ENCODE assay signal across 24 cellular contexts in genomic region chr7:151505433-151505832, GRCh38. TPM values are rescaled to one million over a fixed set of nuclear protein-coding genes. Genes with fewer than 3 reads are reported as not detected.
A peak's percentile ranks its signal among the peaks of the same experiment; 100 is the strongest.
DNase-seq lines count a peak whose midpoint lies in the region; ATAC-seq, FAIRE-seq and TF ChIP-seq lines count a peak whose summit lies in the region.
"Had no signal": no experiment of that assay in that cellular context is flagged by ENCODE, and none has a peak within 500 bp of the region (broad histone marks: within the 10 kb centered on the region; RNA-seq: fewer than 3 reads in every experiment).

No MANE protein-coding gene starts in this region.

- H3K14ac ChIP-seq in H9 (ENCODE audit: insufficient read depth, low read length), result no peak overlapping the region

- no peak for TF ChIP-seq RAD21 in A549 (conservative IDR thresholded peaks at IDR 0.05 in 1 of 2, IDR thresholded peaks at IDR 0.05 in 1 of 2)

- no peak overlapping the region for H3K18ac ChIP-seq in H9 (ENCODE audit: insufficient read length, low read depth, low read length)

- no peak overlapping the region for H2BK120ac ChIP-seq in H9 (ENCODE audit: low read depth, low read length, poor library complexity, severe bottlenecking)

- dilution Hi-C loops in keratinocyte (cut with MboI; ENCODE audit: extremely low pct_ligation_motif_present, low sequenced_read_pairs), result no loop called here

- H4K20me1 ChIP-seq in keratinocyte (ENCODE audit: control insufficient read depth, extremely low read depth, insufficient read depth, low read length) (peaks cover 16% of the 10 kb centered on the region), H9 (ENCODE audit: control insufficient read depth, insufficient read depth, insufficient read length) (no peaks in the 10 kb centered on the region)

- no peak overlapping the region for H2BK15ac ChIP-seq in H9 (ENCODE audit: low read depth, low read length)

- H4K8ac ChIP-seq in H9 (replicated peaks; ENCODE audit: insufficient read length, low read depth, low read length), result no peak overlapping the region

- H3K79me1 ChIP-seq in H9 (ENCODE audit: insufficient read depth, low read depth, low read length, poor library complexity, severe bottlenecking), result peaks cover 3% of the 10 kb centered on the region

- no peak overlapping the region for H3T11ph ChIP-seq in H9 (ENCODE audit: low read length)

- H3K27me3 Mint-ChIP-seq in H9 (ENCODE audit: low read depth), result no peaks in the 10 kb centered on the region
- H3K27me3 Mint-ChIP-seq: activated CD4-positive, alpha-beta memory T cell treated with anti-CD3 and anti-CD28 coated beads, Interleukin-2, amount 10 ng/mL, durations not matched to agents 7 days and 5 days; stimulated activated memory B cell treated with anti-CD40 and anti-IgM and Interleukin-4, amounts not matched to agents 10 μg/mL and 1 μg/mL and 100 μg/mL, for 72 hours; T-cell had no signal

- H3K4me3 Mint-ChIP-seq in H9, result no peak overlapping the region
- H3K4me3 Mint-ChIP-seq: activated CD4-positive, alpha-beta memory T cell treated with anti-CD3 and anti-CD28 coated beads, Interleukin-2, amount 10 ng/mL, durations not matched to agents 7 days and 5 days; CD14-positive monocyte; stimulated activated memory B cell treated with anti-CD40 and anti-IgM and Interleukin-4, amounts not matched to agents 10 μg/mL and 1 μg/mL and 100 μg/mL, for 72 hours; T-cell had no signal

- 50% methylated on average over 2 of the region's 2 CpGs for WGBS in A549 (ENCODE audit: missing lambda C conversion rate)
- WGBS in H9 (ENCODE audit: extremely low coverage, insufficient read length, low lambda C conversion rate), result no CpG with 5 or more reads among the region's 2 CpGs

- H4K91ac ChIP-seq in H9 (ENCODE audit: insufficient read length, low read depth, low read length), result no peak overlapping the region

- H4K5ac ChIP-seq in H9 (ENCODE audit: insufficient read length, low read depth, low read length), result no peak overlapping the region

- no peak for FAIRE-seq in A549 (lab: Jason Lieb, UNC)
- FAIRE-seq in bronchial epithelial cell (lab: Jason Lieb, UNC), result no peak
- no peak for FAIRE-seq in keratinocyte (lab: Jason Lieb, UNC)

- no peak overlapping the region for H3K27ac Mint-ChIP-seq in H9
- H3K27ac Mint-ChIP-seq: activated CD4-positive, alpha-beta memory T cell treated with anti-CD3 and anti-CD28 coated beads, Interleukin-2, amount 10 ng/mL, durations not matched to agents 7 days and 5 days; stimulated activated memory B cell treated with anti-CD40 and anti-IgM and Interleukin-4, amounts not matched to agents 10 μg/mL and 1 μg/mL and 100 μg/mL, for 72 hours had no signal

- TF ChIP-seq POLR2A in A549 (IDR thresholded peaks at IDR 0.05; ENCODE audit: low read length), result no peak

- peaks cover 75% of the 10 kb centered on the region for H3K4me1 ChIP-seq in A549
- H3K4me1 ChIP-seq in keratinocyte (ENCODE audit: control insufficient read depth, extremely low read depth, insufficient read depth, low read length), result peaks cover 38% of the 10 kb centered on the region
- peaks cover 15% of the 10 kb centered on the region; the same call in 1 of the 2 replicates for H3K4me1 ChIP-seq in H9 (ENCODE audit: insufficient read depth, low read length)
- H3K4me1 ChIP-seq: SJCRH30 had no signal

- DNase-seq in A549 (ENCODE audit: low read depth in 1 of 2, low spot score in 1 of 2), result no peak
- DNase-seq in ELR (ENCODE audit: low read depth), result peak; percentile 30
- DNase-seq in bronchial epithelial cell (ENCODE audit: low read depth), result peak; percentile 38
- no peak for DNase-seq in keratinocyte (ENCODE audit: low read depth, low spot score)
- DNase-seq in GM10266 (ENCODE audit: extremely low spot score), result no peak
- no peak for DNase-seq in GM03348 (ENCODE audit: low spot score)
- DNase-seq in H9, result no peak
- DNase-seq: activated CD4-positive, alpha-beta memory T cell treated with anti-CD3 and anti-CD28 coated beads, Interleukin-2, amount 10 ng/mL, durations not matched to agents 7 days and 5 days; activated CD4-positive, CD25-positive, alpha-beta regulatory T cell; activated effector memory CD4-positive, alpha-beta T cell treated with anti-CD3 and anti-CD28 coated beads, Interleukin-2, amount 50 U/mL, for 16 hours; foreskin fibroblast; GOT3; NCI-H1092 treated with DMSO at 0.1 percent for 48 hours; NCI-H187; NCI-H2171; NCI-H526; Peyer's patch; right cardiac atrium; SJCRH30; stimulated activated CD4-positive, alpha-beta T cell treated with anti-CD3 and anti-CD28 coated beads, Interleukin-12 subunit alpha, Interleukin-12 subunit beta, amount 100 ng/mL, for 4 hours; stimulated activated CD4-positive, alpha-beta T cell treated with anti-CD3 and anti-CD28 coated beads, Interleukin-4, amount 100 ng/mL, for 24 hours; T-cell had no signal

- H3K4me3 ChIP-seq in A549 (no peak overlapping the region), bronchial epithelial cell (ENCODE audit: low read depth, low read length) (no peak overlapping the region), keratinocyte (ENCODE audit: control insufficient read depth in 2 of 3, extremely low read depth in 1 of 3, insufficient read depth in 2 of 3, low read depth in 1 of 3, low read length in 3 of 3) (no peak overlapping the region)
- H3K4me3 ChIP-seq: Peyer's patch, SJCRH30 had no signal

- H2BK12ac ChIP-seq in H9 (ENCODE audit: insufficient read length, low read depth, low read length), result no peak overlapping the region

- peaks cover 66 to 71% of the 10 kb centered on the region in 2 experiments for H3K4me1 Mint-ChIP-seq in H9

- H3K36me3 Mint-ChIP-seq in H9 (ENCODE audit: insufficient read depth in 1 of 3, low read depth in 3 of 3), result peaks cover 0 to 7% (median 3%) of the 10 kb centered on the region in 3 experiments; a peak in 3 of 7 replicates
- H3K36me3 Mint-ChIP-seq: T-cell had no signal

- H2BK5ac ChIP-seq in H9 (ENCODE audit: insufficient read length, low read length), result no peak overlapping the region

- H3K27me3 ChIP-seq in bronchial epithelial cell (ENCODE audit: control insufficient read depth, insufficient read depth, low read length) (no peaks in the 10 kb centered on the region), keratinocyte (ENCODE audit: control insufficient read depth, extremely low read depth, insufficient read depth, low read length) (no peaks in the 10 kb centered on the region), H9 (ENCODE audit: insufficient read depth, low read length) (no peaks in the 10 kb centered on the region)
- H3K27me3 ChIP-seq: Peyer's patch, SJCRH30 had no signal

- no peak overlapping the region for H2AK5ac ChIP-seq in H9 (ENCODE audit: insufficient read length, low read length)

- H3K56ac ChIP-seq in H9 (ENCODE audit: insufficient read length, low read depth, low read length), result no peak overlapping the region

- no peaks in the 10 kb centered on the region for H3K9me3 ChIP-seq in A549
- no peaks in the 10 kb centered on the region for H3K9me3 ChIP-seq in keratinocyte (ENCODE audit: control insufficient read depth, low read depth, low read length)
- H3K9me3 ChIP-seq in H9 (ENCODE audit: control insufficient read depth, low read depth, low read length), result no peaks in the 10 kb centered on the region
- H3K9me3 ChIP-seq: Peyer's patch, SJCRH30 had no signal

- CTCF ChIA-PET in A549 (lab: Yijun Ruan, JAX), result interaction anchor here (1.2 to 2.5 kb wide), 4 partner anchors 9 to 253 kb away, joined by 3 to 9 read pairs (median 4); no protein-coding TSS in a partner anchor

- H3K23me2 ChIP-seq in H9 (ENCODE audit: insufficient read length, low read depth, low read length, poor library complexity, severe bottlenecking), result no peaks in the 10 kb centered on the region

- TF ChIP-seq CTCF in A549 (IDR thresholded peaks at IDR 0.05), result no peak
- no peak for TF ChIP-seq CTCF in bronchial epithelial cell (IDR thresholded peaks at IDR 0.05; ENCODE audit: insufficient read depth, low read length, severe bottlenecking)
- no peak for TF ChIP-seq CTCF in keratinocyte (optimal IDR thresholded peaks at IDR 0.05 in 1 of 3, IDR thresholded peaks at IDR 0.05 in 1 of 3, conservative IDR thresholded peaks at IDR 0.05 in 1 of 3; ENCODE audit: extremely low read depth in 1 of 3, insufficient read depth in 2 of 3, low read length in 3 of 3)
- TF ChIP-seq CTCF in GM10266 (IDR thresholded peaks at IDR 0.05; ENCODE audit: control insufficient read depth, insufficient read depth, low read depth, missing control alignments), result no peak
- TF ChIP-seq CTCF in H9 (conservative IDR thresholded peaks at IDR 0.05), result no peak

- POLR2A ChIA-PET in A549 (lab: Yijun Ruan, JAX), result interaction anchor here (1.0 kb wide), 2 partner anchors 9 to 14 kb away, joined by 3 to 4 read pairs; no protein-coding TSS in a partner anchor

- TF ChIP-seq EP300 in A549 (IDR thresholded peaks at IDR 0.05), result no peak

- H2AFZ ChIP-seq in keratinocyte (ENCODE audit: control insufficient read depth, low read length) (no peak overlapping the region), H9 (ENCODE audit: low read length) (no peak overlapping the region)

- H3K4me2 ChIP-seq in A549, result peak overlapping the region; percentile 87
- peak overlapping the region; percentile 49 for H3K4me2 ChIP-seq in keratinocyte (ENCODE audit: control insufficient read depth, extremely low read depth, insufficient read depth, low read depth, low read length)
- H3K4me2 ChIP-seq in H9 (ENCODE audit: insufficient read depth, insufficient read length, low read length), result no peak overlapping the region

- peaks cover 99% of the 10 kb centered on the region for H3K79me2 ChIP-seq in keratinocyte (ENCODE audit: control insufficient read depth, insufficient read depth, low read length)
- peaks cover 68% of the 10 kb centered on the region; the same call in 1 of the 2 replicates for H3K79me2 ChIP-seq in H9 (ENCODE audit: insufficient read depth, low read length)

- H3K9me3 Mint-ChIP-seq in H9, result no peaks in the 10 kb centered on the region
- H3K9me3 Mint-ChIP-seq: activated CD4-positive, alpha-beta memory T cell treated with anti-CD3 and anti-CD28 coated beads, Interleukin-2, amount 10 ng/mL, durations not matched to agents 7 days and 5 days; T-cell had no signal

- H3K23ac ChIP-seq in H9 (ENCODE audit: insufficient read length, low read depth, low read length), result no peak overlapping the region

- H3K9me1 ChIP-seq in keratinocyte (ENCODE audit: control insufficient read depth, extremely low read depth, insufficient read depth, low read length), result no peaks in the 10 kb centered on the region

- ATAC-seq in A549, result no peak
- ATAC-seq: right cardiac atrium; stimulated activated memory B cell treated with anti-CD40 and anti-IgM and Interleukin-4, amounts not matched to agents 10 μg/mL and 1 μg/mL and 100 μg/mL, for 72 hours; T-cell had no signal

- H3K27ac ChIP-seq in A549, result peak overlapping the region; percentile 41 to 65; a peak in 5 of 6 replicates
- peak overlapping the region; percentile 59 for H3K27ac ChIP-seq in keratinocyte (ENCODE audit: control insufficient read depth, insufficient read depth, low read length)
- no peak overlapping the region for H3K27ac ChIP-seq in H9 (ENCODE audit: insufficient read length, low read depth, low read length)
- H3K27ac ChIP-seq: Peyer's patch, SJCRH30 had no signal

- no peak overlapping the region for H3K9ac ChIP-seq in keratinocyte (ENCODE audit: control insufficient read depth, extremely low read depth, insufficient read depth, low read length)
- no peak overlapping the region for H3K9ac ChIP-seq in H9 (ENCODE audit: extremely low read depth, insufficient read length, low read length)

- H2BK20ac ChIP-seq in H9 (ENCODE audit: low read depth, low read length, poor library complexity, severe bottlenecking), result no peak overlapping the region

- H3K4ac ChIP-seq in H9 (ENCODE audit: low read depth, low read length), result no peak overlapping the region

- no peaks in the 10 kb centered on the region for H3K36me3 ChIP-seq in bronchial epithelial cell (ENCODE audit: control insufficient read depth, insufficient read depth, low read length)
- H3K36me3 ChIP-seq in keratinocyte (ENCODE audit: control insufficient read depth in 2 of 2, extremely low read depth in 1 of 2, insufficient read depth in 2 of 2, low read length in 2 of 2), result no peaks in the 10 kb centered on the region
- H3K36me3 ChIP-seq: Peyer's patch, SJCRH30 had no signal

RNA-seq across cellular contexts. Expression of gene RHEB, which starts 14.3 kb away (rescaled TPM):
- polyA plus RNA-seq in A549 (2011; rRNA removed), result 148 and 198 TPM in 2 replicates
- 61.9 and 65.5 TPM in 2 replicates for polyA plus RNA-seq in A549 (2012; cell fraction: cytosol; rRNA removed)
- 27.8 and 48.0 TPM in 2 replicates for polyA plus RNA-seq in A549 (2012; cell fraction: nucleus; rRNA removed)
- 102 to 112 TPM (median 110 TPM) in 3 replicates for polyA plus RNA-seq in A549 (2017; fragmentation: RNase III; extraction: RNeasy Plus Mini Kit Qiagen cat#74134 plus additional on column Dnase treatment)
- polyA minus RNA-seq in A549 (2011; rRNA and poly(A)+ RNA removed), result 15.0 and 17.8 TPM in 2 replicates
- 68.0 and 68.7 TPM in 2 replicates for total RNA-seq in bronchial epithelial cell
- polyA plus RNA-seq in keratinocyte, result 67.2 to 138 TPM (median 69.4 TPM) in 3 replicates
- 143 TPM for polyA plus RNA-seq in keratinocyte (2011; ENCODE audit: low read depth)
- 73.9 and 121 TPM in 2 replicates for polyA plus RNA-seq in keratinocyte (2011; cell fraction: cytosol; rRNA removed)
- 38.5 and 58.5 TPM in 2 replicates for polyA plus RNA-seq in keratinocyte (2011; cell fraction: nucleus; rRNA removed)
- polyA plus RNA-seq in keratinocyte (2012; ENCODE audit: low replicate concordance), result 75.8 and 112 TPM in 2 replicates
- polyA minus RNA-seq in keratinocyte, result 6.7 to 17.2 TPM (median 12.1 TPM) in 3 replicates
- polyA minus RNA-seq in keratinocyte (2011; cell fraction: cytosol; rRNA and poly(A)+ RNA removed), result 42.4 TPM
- 9.7 and 18.8 TPM in 2 replicates for polyA minus RNA-seq in keratinocyte (2011; cell fraction: nucleus; rRNA and poly(A)+ RNA removed)
- total RNA-seq in H9 (2021), result 109 and 114 TPM in 2 replicates

Comparison
In these comparisons a context has a peak if more than half of its experiments do, and no peak if none do; other contexts are left out.
1. DNase-seq: peak in ELR (single experiment) and bronchial epithelial cell (single experiment); none in A549 (0 of 2), keratinocyte (single experiment), GM10266 (single experiment), GM03348 (single experiment) and H9 (single experiment).